In the genomic region with DNA sequence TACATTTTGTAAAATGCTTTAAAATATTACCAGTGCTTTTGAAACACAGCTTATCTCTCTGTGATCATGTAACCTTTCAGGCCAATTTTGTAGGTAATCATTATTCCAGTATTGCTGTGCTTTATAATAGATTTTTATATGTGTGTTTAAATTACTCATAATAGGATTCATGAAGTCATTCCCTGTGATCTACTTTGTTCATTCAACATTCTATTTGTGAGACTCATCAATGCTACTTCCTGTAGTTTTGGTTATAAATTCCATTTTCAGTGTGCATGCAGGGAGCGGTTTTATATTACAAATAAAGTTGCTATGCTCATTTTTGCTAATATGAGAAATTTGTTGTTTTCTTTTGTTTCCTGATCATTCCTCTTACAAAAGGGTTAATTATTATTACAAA, we compare ENCODE assay signal across 34 cellular contexts. TPM values are rescaled to one million over a fixed set of nuclear protein-coding genes. Genes with fewer than 3 reads are reported as not detected.
"Had no signal": no experiment of that assay in that cellular context is flagged by ENCODE, and none has a peak within 500 bp of the region (broad histone marks: within the 10 kb centered on the region; RNA-seq: fewer than 3 reads in every experiment).

No MANE protein-coding gene starts in this region.

- H3K9me3 ChIP-seq: left ventricle myocardium inferior, ovary, right atrium auricular region, right lobe of liver, testis, thyroid gland, transverse colon, upper lobe of left lung, vagina had no signal

- H3K27ac Mint-ChIP-seq: memory B cell; naive thymus-derived CD4-positive, alpha-beta T cell; natural killer cell treated with Interleukin-12 subunit alpha and Interleukin-12 subunit beta and Interleukin-15 and Interleukin-18, amount 100 ng/mL, for 72 hours; progenitor cell of endocrine pancreas; stimulated activated naive B cell treated with anti-CD40 and anti-IgM and Interleukin-4, amounts not matched to agents 10 μg/mL and 1 μg/mL and 100 μg/mL, for 72 hours had no signal

- H3K27me3 ChIP-seq: ovary, right atrium auricular region, right lobe of liver, stomach, testis, thyroid gland, transverse colon, upper lobe of left lung, vagina had no signal

- DNase-seq: islet precursor cell; left ventricle myocardium inferior; midbrain; mucosa of descending colon; naive thymus-derived CD4-positive, alpha-beta T cell; ovary; right lobe of liver; stimulated activated CD4-positive, alpha-beta T cell treated with anti-CD3 and anti-CD28 coated beads, Interleukin-12 subunit alpha, Interleukin-12 subunit beta, amount 100 ng/mL, for 4 hours; stimulated activated CD4-positive, alpha-beta T cell treated with anti-CD3 and anti-CD28 coated beads, Interleukin-15, amount 100 ng/mL, for 24 hours; stimulated activated CD4-positive, alpha-beta T cell treated with anti-CD3 and anti-CD28 coated beads, Interleukin-2, amount 100 ng/mL, for 24 hours; stimulated activated CD4-positive, alpha-beta T cell treated with anti-CD3 and anti-CD28 coated beads, Interleukin-4, amount 100 ng/mL, for 1 hour; stimulated activated naive B cell treated with anti-CD40 and anti-IgM and Interleukin-4, amounts not matched to agents 10 μg/mL and 1 μg/mL and 100 μg/mL, for 72 hours; stimulated activated naive CD8-positive, alpha-beta T cell treated with anti-CD3 and anti-CD28 coated beads, Interleukin-15, Interleukin-2, amounts not matched to agents 100 U/mL and 50 U/mL, for 24 hours; stomach; testis; thyroid gland; transverse colon; upper lobe of left lung had no signal

- H3K4me3 ChIP-seq: left ventricle myocardium inferior, lung, mucosa of descending colon, ovary, right atrium auricular region, right lobe of liver, stomach, testis, thyroid gland, transverse colon, upper lobe of left lung, vagina had no signal

- H3K36me3 Mint-ChIP-seq: memory B cell; naive thymus-derived CD4-positive, alpha-beta T cell; natural killer cell treated with Interleukin-12 subunit alpha and Interleukin-12 subunit beta and Interleukin-15 and Interleukin-18, amount 100 ng/mL, for 72 hours; stimulated activated naive B cell treated with anti-CD40 and anti-IgM and Interleukin-4, amounts not matched to agents 10 μg/mL and 1 μg/mL and 100 μg/mL, for 72 hours had no signal

- ATAC-seq: mucosa of descending colon; naive thymus-derived CD4-positive, alpha-beta T cell; natural killer cell treated with Interleukin-12 subunit alpha and Interleukin-12 subunit beta and Interleukin-15 and Interleukin-18, amount 100 ng/mL, for 72 hours; right lobe of liver; stimulated activated naive B cell treated with anti-CD40 and anti-IgM and Interleukin-4, amounts not matched to agents 10 μg/mL and 1 μg/mL and 100 μg/mL, for 72 hours; stimulated activated naive CD8-positive, alpha-beta T cell treated with anti-CD3 and anti-CD28 coated beads, Interleukin-15, Interleukin-2, amounts not matched to agents 100 U/mL and 50 U/mL, for 24 hours had no signal

- H3K36me3 ChIP-seq: left ventricle myocardium inferior, ovary, right atrium auricular region, right lobe of liver, stomach, thyroid gland, transverse colon, upper lobe of left lung, vagina had no signal

- H3K27ac ChIP-seq: left ventricle myocardium inferior, ovary, right atrium auricular region, right lobe of liver, stomach, testis, thyroid gland, transverse colon, upper lobe of left lung, vagina had no signal

- H3K4me1 ChIP-seq: left ventricle myocardium inferior, right atrium auricular region, right lobe of liver, stomach, testis, thyroid gland, transverse colon, upper lobe of left lung, vagina had no signal

- H3K4me3 Mint-ChIP-seq: memory B cell; naive thymus-derived CD4-positive, alpha-beta T cell; natural killer cell treated with Interleukin-12 subunit alpha and Interleukin-12 subunit beta and Interleukin-15 and Interleukin-18, amount 100 ng/mL, for 72 hours; stimulated activated naive B cell treated with anti-CD40 and anti-IgM and Interleukin-4, amounts not matched to agents 10 μg/mL and 1 μg/mL and 100 μg/mL, for 72 hours had no signal

- H3K4me1 Mint-ChIP-seq: memory B cell; naive thymus-derived CD4-positive, alpha-beta T cell; stimulated activated naive B cell treated with anti-CD40 and anti-IgM and Interleukin-4, amounts not matched to agents 10 μg/mL and 1 μg/mL and 100 μg/mL, for 72 hours had no signal

- H3K27me3 Mint-ChIP-seq: natural killer cell treated with Interleukin-12 subunit alpha and Interleukin-12 subunit beta and Interleukin-15 and Interleukin-18, amount 100 ng/mL, for 72 hours; progenitor cell of endocrine pancreas; stimulated activated naive B cell treated with anti-CD40 and anti-IgM and Interleukin-4, amounts not matched to agents 10 μg/mL and 1 μg/mL and 100 μg/mL, for 72 hours had no signal

RNA-seq across cellular contexts. Expression of a gene that starts 4.1 kb away (rescaled TPM):
- total RNA-seq: kidney epithelial cell; left ventricle myocardium inferior; lower leg skin; lung; mesenteric fat pad; mucosa of descending colon; myocyte; naive thymus-derived CD4-positive, alpha-beta T cell; natural killer cell treated with Interleukin-12 subunit alpha and Interleukin-12 subunit beta and Interleukin-15 and Interleukin-18, amount 100 ng/mL, for 72 hours; omental fat pad; ovary; progenitor cell of endocrine pancreas; pulmonary artery endothelial cell; renal cortical epithelial cell; right atrium auricular region; right lobe of liver; skeletal muscle tissue; stomach; testis; thyroid gland; transverse colon; upper lobe of left lung; urinary bladder; vagina had no signal
- polyA plus RNA-seq: lung; naive thymus-derived CD4-positive, alpha-beta T cell; neural cell; ovary; stomach; urinary bladder had no signal

RNA-seq across cellular contexts. Expression of a gene that starts 33.8 kb away (rescaled TPM):
- total RNA-seq: kidney epithelial cell; left ventricle myocardium inferior; lower leg skin; lung; mesenteric fat pad; mucosa of descending colon; myocyte; naive thymus-derived CD4-positive, alpha-beta T cell; natural killer cell treated with Interleukin-12 subunit alpha and Interleukin-12 subunit beta and Interleukin-15 and Interleukin-18, amount 100 ng/mL, for 72 hours; omental fat pad; ovary; progenitor cell of endocrine pancreas; pulmonary artery endothelial cell; renal cortical epithelial cell; right atrium auricular region; right lobe of liver; skeletal muscle tissue; stomach; testis; thyroid gland; transverse colon; upper lobe of left lung; urinary bladder; vagina had no signal
- polyA plus RNA-seq: lung; naive thymus-derived CD4-positive, alpha-beta T cell; neural cell; ovary; stomach; urinary bladder had no signal

RNA-seq across cellular contexts. Expression of a gene that starts 45.9 kb away (rescaled TPM):
- total RNA-seq: kidney epithelial cell; left ventricle myocardium inferior; lower leg skin; lung; mesenteric fat pad; myocyte; natural killer cell treated with Interleukin-12 subunit alpha and Interleukin-12 subunit beta and Interleukin-15 and Interleukin-18, amount 100 ng/mL, for 72 hours; omental fat pad; progenitor cell of endocrine pancreas; pulmonary artery endothelial cell; renal cortical epithelial cell; right atrium auricular region; right lobe of liver; skeletal muscle tissue; transverse colon; upper lobe of left lung; urinary bladder; vagina had no signal
- polyA plus RNA-seq: stomach had no signal

RNA-seq across cellular contexts. Expression of a gene that starts 56.2 kb away (rescaled TPM):
- total RNA-seq: kidney epithelial cell; left ventricle myocardium inferior; lower leg skin; lung; mesenteric fat pad; mucosa of descending colon; myocyte; natural killer cell treated with Interleukin-12 subunit alpha and Interleukin-12 subunit beta and Interleukin-15 and Interleukin-18, amount 100 ng/mL, for 72 hours; omental fat pad; progenitor cell of endocrine pancreas; pulmonary artery endothelial cell; renal cortical epithelial cell; right atrium auricular region; right lobe of liver; skeletal muscle tissue; thyroid gland; transverse colon; upper lobe of left lung; urinary bladder; vagina had no signal
- polyA plus RNA-seq: lung; naive thymus-derived CD4-positive, alpha-beta T cell; neural cell; ovary; stomach; urinary bladder had no signal
